Comparison of ENCODE assay signal across 10 cellular contexts in the genomic region with DNA sequence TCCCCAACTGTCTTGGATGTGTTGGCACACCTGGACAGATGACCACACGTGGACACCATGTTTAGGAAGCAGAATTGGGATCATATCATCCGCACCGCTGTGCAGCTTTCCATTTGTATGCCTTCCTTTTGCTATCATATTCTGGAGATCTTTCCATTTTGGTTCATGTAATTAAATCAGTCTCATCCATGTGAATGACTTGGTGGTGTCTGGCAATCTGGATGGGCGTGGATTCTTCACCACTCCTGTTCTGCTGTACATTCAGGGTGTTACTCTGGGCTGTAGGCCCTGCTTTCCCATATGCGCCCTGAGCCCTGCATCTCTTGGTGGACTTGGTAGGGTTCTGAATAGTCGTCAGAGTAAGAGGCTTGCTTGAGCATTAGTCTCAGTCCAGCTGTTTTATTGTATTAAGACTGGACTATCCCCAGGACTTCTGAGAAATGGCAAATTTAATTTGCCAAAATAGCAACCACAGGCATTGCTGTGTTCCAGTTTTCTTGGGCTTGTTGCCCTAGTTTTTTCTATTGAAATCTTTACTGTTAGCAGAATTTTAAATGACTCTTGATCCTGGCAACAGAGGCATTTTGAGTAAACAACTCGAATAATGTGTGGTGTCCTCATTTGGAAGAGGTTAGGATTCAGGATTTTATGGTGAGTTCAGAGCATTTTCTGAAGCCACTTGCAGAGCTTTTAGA. TPM values are rescaled to one million over a fixed set of nuclear protein-coding genes. Genes with fewer than 3 reads are reported as not detected.
DNase-seq lines count a peak whose midpoint lies in the region; ATAC-seq and TF ChIP-seq lines count a peak whose summit lies in the region.
"Had no signal": no experiment of that assay in that cellular context is flagged by ENCODE, and none has a peak within 500 bp of the region (broad histone marks: within the 10 kb centered on the region; RNA-seq: fewer than 3 reads in every experiment).

No MANE protein-coding gene starts in this region.

- no peaks in the 10 kb centered on the region for H3K27me3 Mint-ChIP-seq in T-helper 17 cell

- peak overlapping the region; percentile 56 to 72 (median 64); a peak in 21 of 22 replicates for H3K27ac ChIP-seq in BLaER1 treated with 17β-estradiol and CSF1 and Interleukin-3, amounts not matched to agents 10 nM and 100 nM
- peak overlapping the region; percentile 69 for H3K27ac ChIP-seq in parathyroid adenoma

- peaks cover 3% of the 10 kb centered on the region for H3K36me3 Mint-ChIP-seq in T-helper 17 cell (ENCODE audit: low read depth)

- peaks cover 0 to 93% (median 23%) of the 10 kb centered on the region in 11 experiments; a peak in 14 of 22 replicates for H4K20me1 ChIP-seq in BLaER1 treated with 17β-estradiol and CSF1 and Interleukin-3, amounts not matched to agents 10 nM and 100 nM

- no peak for ATAC-seq in T-helper 17 cell

- no peaks in the 10 kb centered on the region for H3K27me3 ChIP-seq in BLaER1 treated with 17β-estradiol and CSF1 and Interleukin-3, amounts not matched to agents 10 nM and 100 nM
- H3K27me3 ChIP-seq in parathyroid adenoma (ENCODE audit: control insufficient read depth, insufficient read depth, low read length): no peaks in the 10 kb centered on the region

- H3K4me2 ChIP-seq in BLaER1 treated with 17β-estradiol and CSF1 and Interleukin-3, amounts not matched to agents 10 nM and 100 nM: peak overlapping the region; percentile 75 to 96 (median 83)
- H3K4me2 ChIP-seq in parathyroid adenoma (ENCODE audit: low read length): peak overlapping the region; percentile 65

- peaks cover 7 to 22% (median 8%) of the 10 kb centered on the region in 11 experiments for H3K36me3 ChIP-seq in BLaER1 treated with 17β-estradiol and CSF1 and Interleukin-3, amounts not matched to agents 10 nM and 100 nM
- no peaks in the 10 kb centered on the region for H3K36me3 ChIP-seq in parathyroid adenoma (ENCODE audit: control insufficient read depth, insufficient read depth, low read length)

- H3K4me1 ChIP-seq in BLaER1 treated with 17β-estradiol and CSF1 and Interleukin-3, amounts not matched to agents 10 nM and 100 nM: peaks cover 43 to 61% (median 53%) of the 10 kb centered on the region in 10 experiments
- peaks cover 12% of the 10 kb centered on the region for H3K4me1 ChIP-seq in parathyroid adenoma

- peak overlapping the region; percentile 74 for H2AFZ ChIP-seq in parathyroid adenoma

- peaks cover 45% of the 10 kb centered on the region for H3K4me1 Mint-ChIP-seq in T-helper 17 cell

- H3K79me2 ChIP-seq in parathyroid adenoma: peaks cover 64% of the 10 kb centered on the region

- H3K27ac Mint-ChIP-seq in T-helper 17 cell: peak overlapping the region; percentile 49
- H3K27ac Mint-ChIP-seq: T-helper 1 cell treated with Interleukin-12 subunit alpha and Interleukin-12 subunit beta and Interleukin-4 antibody, amounts not matched to agents 30 μg/mL and 1 μg/mL, for 36 hours had no signal

- H3K4me3 Mint-ChIP-seq in T-helper 17 cell: peak overlapping the region; percentile 43
- H3K4me3 Mint-ChIP-seq: T-helper 1 cell treated with Interleukin-12 subunit alpha and Interleukin-12 subunit beta and Interleukin-4 antibody, amounts not matched to agents 30 μg/mL and 1 μg/mL, for 36 hours had no signal

- DNase-seq in T-helper 17 cell: no peak
- peak; percentile 97 for DNase-seq in fibroblast of peridontal ligament (ENCODE audit: extremely low read depth)
- DNase-seq in A172 (ENCODE audit: low spot score): no peak
- no peak for DNase-seq in OCI-M2 (lab: John Stamatoyannopoulos, UW; ENCODE audit: unreplicated experiment)
- DNase-seq in putamen (ENCODE audit: low spot score): no peak
- DNase-seq in CD1c-positive myeloid dendritic cell (ENCODE audit: extremely low spot score): no peak

- no peak overlapping the region for H3K4me3 ChIP-seq in BLaER1 treated with 17β-estradiol and CSF1 and Interleukin-3, amounts not matched to agents 10 nM and 100 nM
- H3K4me3 ChIP-seq in parathyroid adenoma (ENCODE audit: low read depth, low read length): no peak overlapping the region

- TF ChIP-seq CTCF in parathyroid adenoma (IDR thresholded peaks at IDR 0.05): no peak

- peaks cover 7 to 14% (median 7%) of the 10 kb centered on the region in 11 experiments for H3K9me3 ChIP-seq in BLaER1 treated with 17β-estradiol and CSF1 and Interleukin-3, amounts not matched to agents 10 nM and 100 nM (replicated peaks in 1 of 11)
- no peaks in the 10 kb centered on the region for H3K9me3 ChIP-seq in T-helper 17 cell (ENCODE audit: control insufficient read depth, low read length, poor library complexity, severe bottlenecking)
- no peaks in the 10 kb centered on the region for H3K9me3 ChIP-seq in parathyroid adenoma (ENCODE audit: control insufficient read depth, low read length)

- H3K9ac ChIP-seq in BLaER1 treated with 17β-estradiol and CSF1 and Interleukin-3, amounts not matched to agents 10 nM and 100 nM: peak overlapping the region; percentile 46 to 78 (median 65); a peak in 19 of 22 replicates
- no peak overlapping the region for H3K9ac ChIP-seq in parathyroid adenoma

RNA-seq across cellular contexts. Expression of a gene that starts 14.9 kb away (rescaled TPM):
- 10 to 100 TPM; 46.9 to 47.9 TPM for total RNA-seq in T-helper 17 cell
- total RNA-seq in A172 (2014; rRNA removed; shearing (Covaris generic)): 16.9 and 25.4 TPM in 2 replicates

RNA-seq across cellular contexts. Expression of a gene that starts 29.8 kb away (rescaled TPM):
- not detected for total RNA-seq in T-helper 17 cell
- not detected in 2 replicates for total RNA-seq in A172 (2014; rRNA removed; shearing (Covaris generic))
- total RNA-seq: frontal cortex had no signal
